1 cellular context compared by ENCODE assay signal in the genomic region with DNA sequence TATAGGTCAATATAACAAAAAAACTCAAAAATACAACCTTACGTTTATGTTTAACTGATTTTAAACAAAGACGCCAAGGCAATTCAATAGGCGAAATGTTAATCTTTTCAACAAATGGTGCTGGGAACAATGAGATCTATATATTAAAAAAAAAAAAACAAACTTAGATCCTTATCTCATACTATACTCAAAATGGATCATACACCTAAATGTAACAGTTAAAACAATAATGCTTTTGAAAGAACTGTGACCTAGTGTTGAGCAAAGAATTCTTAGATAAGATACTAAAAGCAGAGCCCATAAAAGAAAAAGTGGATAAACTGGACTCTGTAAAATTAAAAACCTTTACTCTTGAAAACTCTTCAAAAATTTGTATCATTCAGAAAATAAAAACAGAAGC.
TF ChIP-seq lines count a peak whose summit lies in the region.

No MANE protein-coding gene starts in this region.

TF ChIP-seq in GM12878, 131 proteins besides CTCF, POLR2A, EP300 and RAD21:
- TF ChIP-seq, protein P1, sequence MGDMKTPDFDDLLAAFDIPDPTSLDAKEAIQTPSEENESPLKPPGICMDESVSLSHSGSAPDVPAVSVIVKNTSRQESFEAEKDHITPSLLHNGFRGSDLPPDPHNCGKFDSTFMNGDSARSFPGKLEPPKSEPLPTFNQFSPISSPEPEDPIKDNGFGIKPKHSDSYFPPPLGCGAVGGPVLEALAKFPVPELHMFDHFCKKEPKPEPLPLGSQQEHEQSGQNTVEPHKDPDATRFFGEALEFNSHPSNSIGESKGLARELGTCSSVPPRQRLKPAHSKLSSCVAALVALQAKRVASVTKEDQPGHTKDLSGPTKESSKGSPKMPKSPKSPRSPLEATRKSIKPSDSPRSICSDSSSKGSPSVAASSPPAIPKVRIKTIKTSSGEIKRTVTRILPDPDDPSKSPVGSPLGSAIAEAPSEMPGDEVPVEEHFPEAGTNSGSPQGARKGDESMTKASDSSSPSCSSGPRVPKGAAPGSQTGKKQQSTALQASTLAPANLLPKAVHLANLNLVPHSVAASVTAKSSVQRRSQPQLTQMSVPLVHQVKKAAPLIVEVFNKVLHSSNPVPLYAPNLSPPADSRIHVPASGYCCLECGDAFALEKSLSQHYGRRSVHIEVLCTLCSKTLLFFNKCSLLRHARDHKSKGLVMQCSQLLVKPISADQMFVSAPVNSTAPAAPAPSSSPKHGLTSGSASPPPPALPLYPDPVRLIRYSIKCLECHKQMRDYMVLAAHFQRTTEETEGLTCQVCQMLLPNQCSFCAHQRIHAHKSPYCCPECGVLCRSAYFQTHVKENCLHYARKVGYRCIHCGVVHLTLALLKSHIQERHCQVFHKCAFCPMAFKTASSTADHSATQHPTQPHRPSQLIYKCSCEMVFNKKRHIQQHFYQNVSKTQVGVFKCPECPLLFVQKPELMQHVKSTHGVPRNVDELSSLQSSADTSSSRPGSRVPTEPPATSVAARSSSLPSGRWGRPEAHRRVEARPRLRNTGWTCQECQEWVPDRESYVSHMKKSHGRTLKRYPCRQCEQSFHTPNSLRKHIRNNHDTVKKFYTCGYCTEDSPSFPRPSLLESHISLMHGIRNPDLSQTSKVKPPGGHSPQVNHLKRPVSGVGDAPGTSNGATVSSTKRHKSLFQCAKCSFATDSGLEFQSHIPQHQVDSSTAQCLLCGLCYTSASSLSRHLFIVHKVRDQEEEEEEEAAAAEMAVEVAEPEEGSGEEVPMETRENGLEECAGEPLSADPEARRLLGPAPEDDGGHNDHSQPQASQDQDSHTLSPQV (IDR thresholded peaks at IDR 0.05), result no peak
- no peak for TF ChIP-seq NBN (IDR thresholded peaks at IDR 0.05)
- TF ChIP-seq ZSCAN29 (IDR thresholded peaks at IDR 0.05), result no peak
- TF ChIP-seq CREB1 (IDR thresholded peaks at IDR 0.05; ENCODE audit: low read depth), result no peak
- TF ChIP-seq CREM (IDR thresholded peaks at IDR 0.05; ENCODE audit: low read depth), result no peak
- TF ChIP-seq SIX5 (IDR thresholded peaks at IDR 0.05; ENCODE audit: low read depth, low read length, severe bottlenecking), result no peak
- no peak for TF ChIP-seq YBX1 (IDR thresholded peaks at IDR 0.05)
- TF ChIP-seq KDM1A (IDR thresholded peaks at IDR 0.05; ENCODE audit: borderline replicate concordance), result no peak
- no peak for TF ChIP-seq JUNB (IDR thresholded peaks at IDR 0.05)
- no peak for TF ChIP-seq RCOR1 (conservative IDR thresholded peaks at IDR 0.05; ENCODE audit: low read depth, low read length)
- TF ChIP-seq SPI1 (IDR thresholded peaks at IDR 0.05; ENCODE audit: borderline replicate concordance, insufficient read depth, low read depth, low read length), result no peak
- TF ChIP-seq, protein P2, sequence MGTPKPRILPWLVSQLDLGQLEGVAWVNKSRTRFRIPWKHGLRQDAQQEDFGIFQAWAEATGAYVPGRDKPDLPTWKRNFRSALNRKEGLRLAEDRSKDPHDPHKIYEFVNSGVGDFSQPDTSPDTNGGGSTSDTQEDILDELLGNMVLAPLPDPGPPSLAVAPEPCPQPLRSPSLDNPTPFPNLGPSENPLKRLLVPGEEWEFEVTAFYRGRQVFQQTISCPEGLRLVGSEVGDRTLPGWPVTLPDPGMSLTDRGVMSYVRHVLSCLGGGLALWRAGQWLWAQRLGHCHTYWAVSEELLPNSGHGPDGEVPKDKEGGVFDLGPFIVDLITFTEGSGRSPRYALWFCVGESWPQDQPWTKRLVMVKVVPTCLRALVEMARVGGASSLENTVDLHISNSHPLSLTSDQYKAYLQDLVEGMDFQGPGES (IDR thresholded peaks at IDR 0.05), result no peak
- TF ChIP-seq BRCA1 (IDR thresholded peaks at IDR 0.05; ENCODE audit: low read depth, low read length), result no peak
- no peak for TF ChIP-seq ZZZ3 (IDR thresholded peaks at IDR 0.05; ENCODE audit: control insufficient read depth, insufficient read length, low read depth)
- TF ChIP-seq FOXK2 (IDR thresholded peaks at IDR 0.05), result no peak
- no peak for TF ChIP-seq SP1 (IDR thresholded peaks at IDR 0.05; ENCODE audit: low read depth, low read length)
- TF ChIP-seq MTA3 (IDR thresholded peaks at IDR 0.05; ENCODE audit: borderline replicate concordance, low read length), result no peak
- TF ChIP-seq MYC (IDR thresholded peaks at IDR 0.05; ENCODE audit: insufficient read depth, insufficient read length, insufficient replicate concordance, low read length, severe bottlenecking), result no peak
- TF ChIP-seq EGR1 (IDR thresholded peaks at IDR 0.05; ENCODE audit: borderline replicate concordance in 1 of 2, low read depth in 2 of 2, low read length in 2 of 2), result no peak
